Comparison of ENCODE assay signal across 13 cellular contexts in genomic region chr11:61730222-61730994, GRCh38. TPM values are rescaled to one million over a fixed set of nuclear protein-coding genes. Genes with fewer than 3 reads are reported as not detected.
DNase-seq lines count a peak whose midpoint lies in the region; ATAC-seq and TF ChIP-seq lines count a peak whose summit lies in the region.
"Had no signal": no experiment of that assay in that cellular context is flagged by ENCODE, and none has a peak within 500 bp of the region (broad histone marks: within the 10 kb centered on the region; RNA-seq: fewer than 3 reads in every experiment).

No MANE protein-coding gene starts in this region.

- TF ChIP-seq POLR2A in upper lobe of left lung (IDR thresholded peaks at IDR 0.05), result no peak

- H3K36me3 Mint-ChIP-seq in brain, result peaks cover 6% of the 10 kb centered on the region
- H3K36me3 Mint-ChIP-seq: activated naive CD8-positive, alpha-beta T cell; stimulated activated memory B cell treated with anti-CD40 and anti-IgM and Interleukin-4, amounts not matched to agents 10 μg/mL and 1 μg/mL and 100 μg/mL, for 72 hours had no signal

- H3K27me3 ChIP-seq in upper lobe of left lung, result no peaks in the 10 kb centered on the region

- DNase-seq in HT1080 (ENCODE audit: low read depth) (peak; percentile 25), NCI-H2171 treated with DMSO at 0.1 percent for 48 hours (lab: John Stamatoyannopoulos, UW) (peak; percentile 89), upper lobe of left lung (peak; percentile 31 to 78)
- DNase-seq: DMS 273 treated with DMSO at 0.1 percent for 48 hours, foreskin fibroblast, NCI-H524 treated with DMSO at 0.1 percent for 48 hours, nucleus accumbens had no signal

- 74 to 79% methylated on average over 12 to 13 of the region's 13 CpGs for WGBS in upper lobe of left lung, 2 donors

- no peak overlapping the region for H3K4me3 Mint-ChIP-seq in brain
- H3K4me3 Mint-ChIP-seq: activated naive CD8-positive, alpha-beta T cell; stimulated activated memory B cell treated with anti-CD40 and anti-IgM and Interleukin-4, amounts not matched to agents 10 μg/mL and 1 μg/mL and 100 μg/mL, for 72 hours had no signal

- ATAC-seq in upper lobe of left lung (ENCODE audit: low FRiP score in 2 of 2) (no peak), HG03139 (IDR thresholded peaks at IDR 0.05; ENCODE audit: unreplicated experiment) (no peak), GM18519 (IDR thresholded peaks at IDR 0.05; ENCODE audit: low FRiP score, unreplicated experiment) (no peak), GM18520 (IDR thresholded peaks at IDR 0.05; ENCODE audit: unreplicated experiment) (no peak)
- ATAC-seq: stimulated activated memory B cell treated with anti-CD40 and anti-IgM and Interleukin-4, amounts not matched to agents 10 μg/mL and 1 μg/mL and 100 μg/mL, for 72 hours had no signal

- H3K9me3 Mint-ChIP-seq in brain, result no peaks in the 10 kb centered on the region
- H3K9me3 Mint-ChIP-seq: stimulated activated memory B cell treated with anti-CD40 and anti-IgM and Interleukin-4, amounts not matched to agents 10 μg/mL and 1 μg/mL and 100 μg/mL, for 72 hours had no signal

- H3K4me3 ChIP-seq in upper lobe of left lung, result no peak overlapping the region

- H3K27ac Mint-ChIP-seq in brain, result peak overlapping the region in 3 of 5 experiments; percentile 28 to 77 (median 63)
- H3K27ac Mint-ChIP-seq: activated naive CD8-positive, alpha-beta T cell; stimulated activated memory B cell treated with anti-CD40 and anti-IgM and Interleukin-4, amounts not matched to agents 10 μg/mL and 1 μg/mL and 100 μg/mL, for 72 hours had no signal

- no peaks in the 10 kb centered on the region for H3K9me3 ChIP-seq in upper lobe of left lung

- H3K4me1 ChIP-seq in upper lobe of left lung, result peaks cover 0 to 6% (median 4%) of the 10 kb centered on the region in 4 donors

- no peaks in the 10 kb centered on the region for H3K27me3 Mint-ChIP-seq in brain
- H3K27me3 Mint-ChIP-seq: activated naive CD8-positive, alpha-beta T cell had no signal

- peaks cover 0 to 9% (median 0%) of the 10 kb centered on the region in 4 donors for H3K36me3 ChIP-seq in upper lobe of left lung

- no peak for TF ChIP-seq CTCF in brain (conservative IDR thresholded peaks at IDR 0.05)
- TF ChIP-seq CTCF in upper lobe of left lung (IDR thresholded peaks at IDR 0.05), result no peak

- peaks cover 29% of the 10 kb centered on the region for H3K4me1 Mint-ChIP-seq in brain

- peak overlapping the region in 3 of 4 donors; percentile 1 to 30 (median 9) for H3K27ac ChIP-seq in upper lobe of left lung

- no peak for TF ChIP-seq EP300 in upper lobe of left lung (IDR thresholded peaks at IDR 0.05)

RNA-seq across cellular contexts. Expression of gene MYRF, which starts 22.0 kb away (rescaled TPM):
- total RNA-seq in HT1080 (2014; rRNA removed; shearing (Covaris generic)), result 2.8 and 2.9 TPM in 2 replicates
- 11.5 and 12.3 TPM in 2 replicates for polyA plus RNA-seq in HT1080 (2015; cell fraction: cytosol; rRNA removed)
- 22.4 and 23.6 TPM in 2 replicates for polyA plus RNA-seq in HT1080 (2015; cell fraction: nucleus; rRNA removed)
- polyA plus RNA-seq in brain (ENCODE audit: insufficient read depth, low read depth, low replicate concordance), result 70.8 TPM
- total RNA-seq in upper lobe of left lung, result 100 to 1,000 TPM in 1 of 6 donors, 10 to 100 TPM in 5; 32.5 to 147 (median 50.7) TPM

RNA-seq across cellular contexts. Expression of gene DAGLA, which starts 50.2 kb away (rescaled TPM):
- 3.7 and 6.2 TPM in 2 replicates for total RNA-seq in HT1080 (2014; rRNA removed; shearing (Covaris generic))
- polyA plus RNA-seq in HT1080 (2015; cell fraction: cytosol; rRNA removed), result 5.3 and 5.9 TPM in 2 replicates
- polyA plus RNA-seq in HT1080 (2015; cell fraction: nucleus; rRNA removed), result 9.5 and 10.1 TPM in 2 replicates
- 13.4 TPM for polyA plus RNA-seq in brain (ENCODE audit: insufficient read depth, low read depth, low replicate concordance)
- total RNA-seq in upper lobe of left lung, result 10 to 100 TPM in 1 of 6 donors, 1 to 10 TPM in 5; 3.0 to 11.0 (median 8.0) TPM

Comparison
In these comparisons a context has a peak if more than half of its experiments do, and no peak if none do; other contexts are left out.
1. DNase-seq: peak in every context shown above with its lines; median percentile 89 in NCI-H2171 treated with DMSO at 0.1 percent for 48 hours; 54 in upper lobe of left lung; 25 in HT1080.